In the genomic region with DNA sequence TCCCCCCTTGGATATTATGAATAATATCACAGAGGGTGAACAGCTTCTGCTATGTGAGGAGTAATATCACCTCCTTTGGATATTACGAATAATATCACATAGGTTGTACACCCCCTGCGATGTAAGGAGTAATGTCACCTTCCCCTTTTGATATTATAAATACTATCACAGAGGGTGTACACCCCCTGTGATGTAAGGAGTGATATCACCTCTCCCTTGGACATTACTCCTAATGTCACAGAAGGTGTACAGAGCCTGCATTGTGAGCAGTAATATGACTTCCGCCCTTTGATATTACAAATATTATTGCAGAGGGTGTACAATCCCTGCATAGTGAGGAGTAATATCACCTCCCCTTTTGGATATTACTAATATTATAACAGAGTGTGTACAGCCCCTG, we compare ENCODE assay signal across 25 cellular contexts. TPM values are rescaled to one million over a fixed set of nuclear protein-coding genes. Genes with fewer than 3 reads are reported as not detected.
"Had no signal": no experiment of that assay in that cellular context is flagged by ENCODE, and none has a peak within 500 bp of the region (broad histone marks: within the 10 kb centered on the region; RNA-seq: fewer than 3 reads in every experiment).

No MANE protein-coding gene starts in this region.

- H3K9me3 ChIP-seq: adrenal gland had no signal

- H3K4me2 ChIP-seq: KMS-11 had no signal

- H3K27ac ChIP-seq: adrenal gland, KMS-11, SK-N-MC had no signal

- H3K9me3 Mint-ChIP-seq: activated B cell treated with CpG ODN at 0.5 μM for 24 hours; activated CD4-positive, alpha-beta memory T cell treated with anti-CD3 and anti-CD28 coated beads, Interleukin-2, amount 10 ng/mL, durations not matched to agents 7 days and 5 days; activated naive CD4-positive, alpha-beta T cell treated with anti-CD3 and anti-CD28 coated beads, Interleukin-2, amount 50 U/mL, for 24 hours; T-cell had no signal

- H3K27me3 Mint-ChIP-seq: activated B cell treated with CpG ODN at 0.5 μM for 24 hours; activated CD4-positive, alpha-beta memory T cell treated with anti-CD3 and anti-CD28 coated beads, Interleukin-2, amount 10 ng/mL, durations not matched to agents 7 days and 5 days; activated naive CD4-positive, alpha-beta T cell treated with anti-CD3 and anti-CD28 coated beads, Interleukin-2, amount 50 U/mL, for 24 hours had no signal

- H3K36me3 Mint-ChIP-seq: activated naive CD4-positive, alpha-beta T cell treated with anti-CD3 and anti-CD28 coated beads, Interleukin-2, amount 50 U/mL, for 24 hours; T-cell had no signal

- H3K4me1 Mint-ChIP-seq: activated B cell treated with CpG ODN at 0.5 μM for 24 hours; activated CD4-positive, alpha-beta memory T cell treated with anti-CD3 and anti-CD28 coated beads, Interleukin-2, amount 10 ng/mL, durations not matched to agents 7 days and 5 days; activated naive CD4-positive, alpha-beta T cell treated with anti-CD3 and anti-CD28 coated beads, Interleukin-2, amount 50 U/mL, for 24 hours; T-cell had no signal

- ATAC-seq: Panc1, Right ventricle myocardium inferior, T-cell had no signal

- H3K27me3 ChIP-seq: adrenal gland had no signal

- H3K4me3 Mint-ChIP-seq: activated B cell treated with CpG ODN at 0.5 μM for 24 hours; activated CD4-positive, alpha-beta memory T cell treated with anti-CD3 and anti-CD28 coated beads, Interleukin-2, amount 10 ng/mL, durations not matched to agents 7 days and 5 days; activated naive CD4-positive, alpha-beta T cell treated with anti-CD3 and anti-CD28 coated beads, Interleukin-2, amount 50 U/mL, for 24 hours; T-cell had no signal

- H3K9ac ChIP-seq: KMS-11 had no signal

- H3K27ac Mint-ChIP-seq: activated B cell treated with CpG ODN at 0.5 μM for 24 hours; activated CD4-positive, alpha-beta memory T cell treated with anti-CD3 and anti-CD28 coated beads, Interleukin-2, amount 10 ng/mL, durations not matched to agents 7 days and 5 days; activated naive CD4-positive, alpha-beta T cell treated with anti-CD3 and anti-CD28 coated beads, Interleukin-2, amount 50 U/mL, for 24 hours; T-cell had no signal

- H3K4me1 ChIP-seq: adrenal gland had no signal

- DNase-seq: activated B cell treated with CpG ODN at 0.5 μM for 24 hours; activated CD4-positive, alpha-beta memory T cell treated with anti-CD3 and anti-CD28 coated beads, Interleukin-2, amount 10 ng/mL, durations not matched to agents 7 days and 5 days; activated CD4-positive, alpha-beta T cell treated with anti-CD3 and anti-CD28 coated beads, Interleukin-2, amount 50 U/mL, for 1 hour; activated T-cell treated with anti-CD3 and anti-CD28 coated beads, Interleukin-2, amount 50 U/mL, for 48 hours; adrenal gland; anterior cingulate cortex; cerebellar nuclear complex; NCI-H1105; NCI-H1436; NCI-H1694 treated with DMSO at 0.1 percent for 48 hours; NCI-H2029 treated with DMSO at 0.1 percent for 48 hours; NCI-H345; NCI-H510A; NCI-H526 treated with DMSO at 0.1 percent for 48 hours; NCI-H82; RPMI8226; T-cell; T-helper 2 cell; T1000 had no signal

RNA-seq across cellular contexts. Expression of a gene that starts 9.2 kb away (rescaled TPM):
- total RNA-seq: cardiac septum, Right ventricle myocardium inferior had no signal
